10 cellular contexts compared by ENCODE assay signal in the genomic region with DNA sequence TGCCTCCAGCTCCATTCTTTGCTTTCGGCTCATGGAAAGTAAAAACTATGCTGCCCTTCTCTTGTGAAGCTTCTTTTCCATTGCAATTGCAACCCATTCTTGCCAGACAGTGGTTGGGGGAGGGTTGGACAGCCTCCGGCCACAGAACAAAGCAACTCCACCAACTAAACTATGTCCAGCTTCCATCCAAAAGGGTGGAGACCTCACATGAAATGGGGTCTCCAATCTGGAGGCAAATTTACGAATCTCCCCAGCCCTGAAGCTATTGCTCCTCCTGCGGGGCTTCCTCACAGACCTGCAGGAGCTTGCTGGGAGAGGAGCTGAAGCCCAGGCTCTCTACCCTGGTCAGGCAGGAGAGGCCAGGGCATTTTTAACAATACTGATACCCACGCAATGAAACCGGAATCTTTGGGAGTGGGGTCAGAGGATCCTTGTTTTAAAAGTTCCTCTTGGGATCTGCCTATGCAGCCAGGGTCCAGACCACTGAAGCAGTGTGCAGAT. TPM values are rescaled to one million over a fixed set of nuclear protein-coding genes. Genes with fewer than 3 reads are reported as not detected.
DNase-seq lines count a peak whose midpoint lies in the region; ATAC-seq and TF ChIP-seq lines count a peak whose summit lies in the region.
"Had no signal": no experiment of that assay in that cellular context is flagged by ENCODE, and none has a peak within 500 bp of the region (broad histone marks: within the 10 kb centered on the region; RNA-seq: fewer than 3 reads in every experiment).

No MANE protein-coding gene starts in this region.

- H2AFZ ChIP-seq in fibroblast of lung (ENCODE audit: low read length), result no peak overlapping the region

- H3K4me1 ChIP-seq in fibroblast of lung (ENCODE audit: control insufficient read depth, extremely low read depth, insufficient read depth, low read length), result no peaks in the 10 kb centered on the region
- peaks cover 19% of the 10 kb centered on the region for H3K4me1 ChIP-seq in mononuclear cell (ENCODE audit: insufficient read depth, low read length)
- peaks cover 0 to 8% (median 2%) of the 10 kb centered on the region in 4 donors for H3K4me1 ChIP-seq in upper lobe of left lung

- no peak for TF ChIP-seq POLR2A in upper lobe of left lung (IDR thresholded peaks at IDR 0.05)

- H3K9ac ChIP-seq in SK-N-MC (ENCODE audit: insufficient read length), result no peak overlapping the region
- H3K9ac ChIP-seq in fibroblast of lung (ENCODE audit: insufficient read depth, low read length), result peak overlapping the region; percentile 36

- no peaks in the 10 kb centered on the region for H3K9me3 ChIP-seq in SK-N-MC (ENCODE audit: low read depth, low read length)
- no peaks in the 10 kb centered on the region for H3K9me3 ChIP-seq in fibroblast of lung (ENCODE audit: control insufficient read depth, insufficient read depth, low read depth, low read length)
- peaks cover 4% of the 10 kb centered on the region for H3K9me3 ChIP-seq in mononuclear cell (ENCODE audit: low read depth, low read length)
- H3K9me3 ChIP-seq in upper lobe of left lung, result no peaks in the 10 kb centered on the region

- H3K27ac ChIP-seq in SK-N-MC (no peak overlapping the region), fibroblast of lung (ENCODE audit: insufficient read depth, low read length) (peak overlapping the region; percentile 17), upper lobe of left lung (peak overlapping the region in 3 of 4 donors; percentile 29 to 77 (median 70))

- peaks cover 11% of the 10 kb centered on the region for H3K79me2 ChIP-seq in fibroblast of lung (ENCODE audit: control insufficient read depth, insufficient read depth, low read length)

- intact Hi-C loops in posterior vena cava (cut with DNase I), result no loop called here

- no peak for TF ChIP-seq EP300 in upper lobe of left lung (IDR thresholded peaks at IDR 0.05)

- DNase-seq in SK-N-MC (ENCODE audit: low read depth, low spot score), result no peak
- no peak for DNase-seq in fibroblast of lung (ENCODE audit: low read depth in 2 of 2)
- no peak for DNase-seq in upper lobe of left lung
- no peak for DNase-seq in activated effector memory CD4-positive, alpha-beta T cell treated with Interleukin-2 at 50 U/mL for 16 hours
- DNase-seq in posterior vena cava (ENCODE audit: low spot score), result no peak
- no peak for DNase-seq in middle frontal gyrus (ENCODE audit: extremely low spot score, low spot score)
- no peak for DNase-seq in activated CD4-positive, alpha-beta T cell treated with anti-CD3 and anti-CD28 coated beads for 1 hour
- DNase-seq: activated CD4-positive, alpha-beta T cell treated with anti-CD3 and anti-CD28 coated beads for 48 hours; NK-92 treated with Interleukin-12 subunit alpha and Interleukin-12 subunit beta, amount 100 ng/mL, for 24 hours had no signal

- H4K20me1 ChIP-seq in fibroblast of lung (ENCODE audit: control insufficient read depth, extremely low read depth, insufficient read depth, low read length), result no peaks in the 10 kb centered on the region

- ATAC-seq in upper lobe of left lung (ENCODE audit: low FRiP score in 2 of 2), result peak; percentile 16 to 47

- TF ChIP-seq CTCF in fibroblast of lung (conservative IDR thresholded peaks at IDR 0.05 in 1 of 2, IDR thresholded peaks at IDR 0.05 in 1 of 2; ENCODE audit: low read depth in 1 of 2, low read length in 2 of 2), result no peak
- no peak for TF ChIP-seq CTCF in upper lobe of left lung (IDR thresholded peaks at IDR 0.05)

- H3K4me2 ChIP-seq in fibroblast of lung (ENCODE audit: extremely low read depth, insufficient read depth, low read length), result peak overlapping the region; percentile 84

- 74 to 80% methylated on average over 6 of the region's 6 CpGs for WGBS in upper lobe of left lung, 2 donors

- peaks cover 6% of the 10 kb centered on the region for H3K27me3 ChIP-seq in fibroblast of lung (ENCODE audit: control insufficient read depth, insufficient read depth, low read length)
- peaks cover 21% of the 10 kb centered on the region for H3K27me3 ChIP-seq in mononuclear cell (ENCODE audit: insufficient read depth, low read length)
- H3K27me3 ChIP-seq in upper lobe of left lung, result peaks cover 0 to 5% (median 2%) of the 10 kb centered on the region in 4 donors

- H3K36me3 ChIP-seq in SK-N-MC (ENCODE audit: insufficient read depth, low read length) (no peaks in the 10 kb centered on the region), fibroblast of lung (ENCODE audit: control insufficient read depth, insufficient read depth, low read length) (no peaks in the 10 kb centered on the region), upper lobe of left lung (no peaks in the 10 kb centered on the region)

- peak overlapping the region; percentile 29; the same call in 1 of the 2 replicates for H3K4me3 ChIP-seq in SK-N-MC
- peak overlapping the region; percentile 35 to 78 (median 40) for H3K4me3 ChIP-seq in fibroblast of lung (replicated peaks in 1 of 4; ENCODE audit: control extremely low read depth in 1 of 4, insufficient read depth in 1 of 4, low read depth in 3 of 4, low read length in 4 of 4)
- H3K4me3 ChIP-seq in mononuclear cell (ENCODE audit: low read length), result peak overlapping the region; percentile 38
- H3K4me3 ChIP-seq in upper lobe of left lung, result peak overlapping the region in 3 of 4 donors; percentile 33 to 50 (median 49)

RNA-seq across cellular contexts. Expression of gene GPNMB, which starts 0.6 kb away (rescaled TPM):
- total RNA-seq in fibroblast of lung (177 and 182 TPM in 2 replicates), mononuclear cell (1.5 TPM), upper lobe of left lung (100 to 1,000 TPM in 5 of 6 donors, 10 to 100 TPM in 1; 68.5 to 309 (median 159) TPM), posterior vena cava (100 to 1,000 TPM; 190 to 297 TPM)
- polyA plus RNA-seq in fibroblast of lung, result 114 and 242 TPM in 2 replicates
- 57.6 and 118 TPM in 2 replicates for polyA plus RNA-seq in fibroblast of lung (2012)
- 8.2 and 54.1 TPM in 2 replicates for polyA minus RNA-seq in fibroblast of lung (ENCODE audit: low replicate concordance)

RNA-seq across cellular contexts. Expression of gene MALSU1, which starts 52.0 kb away (rescaled TPM):
- total RNA-seq in fibroblast of lung (77.6 and 85.0 TPM in 2 replicates), mononuclear cell (25.7 TPM), upper lobe of left lung (10 to 100 TPM; 30.5 to 63.2 (median 44.6) TPM), posterior vena cava (10 to 100 TPM; 37.4 to 42.0 TPM)
- polyA plus RNA-seq in fibroblast of lung, result 54.8 and 73.2 TPM in 2 replicates
- 82.9 and 96.7 TPM in 2 replicates for polyA plus RNA-seq in fibroblast of lung (2012)
- polyA minus RNA-seq in fibroblast of lung (ENCODE audit: low replicate concordance), result 4.6 and 16.1 TPM in 2 replicates

Comparison
In these comparisons a context has a peak if more than half of its experiments do, and no peak if none do; other contexts are left out.
1. RNA of gene GPNMB, which starts 0.6 kb away (total RNA-seq): 190 to 297 TPM in posterior vena cava, 177 to 182 TPM in fibroblast of lung and 68.5 to 309 TPM in upper lobe of left lung; 1.5 TPM in mononuclear cell (single experiment); every median in the first group is over 10 times any median in the second.
2. Peak in every context shown above with its lines, with median percentiles within 50 percentile points of each other: H3K4me3 ChIP-seq.